ENCODE assay signal across 1 cellular context in the genomic region with DNA sequence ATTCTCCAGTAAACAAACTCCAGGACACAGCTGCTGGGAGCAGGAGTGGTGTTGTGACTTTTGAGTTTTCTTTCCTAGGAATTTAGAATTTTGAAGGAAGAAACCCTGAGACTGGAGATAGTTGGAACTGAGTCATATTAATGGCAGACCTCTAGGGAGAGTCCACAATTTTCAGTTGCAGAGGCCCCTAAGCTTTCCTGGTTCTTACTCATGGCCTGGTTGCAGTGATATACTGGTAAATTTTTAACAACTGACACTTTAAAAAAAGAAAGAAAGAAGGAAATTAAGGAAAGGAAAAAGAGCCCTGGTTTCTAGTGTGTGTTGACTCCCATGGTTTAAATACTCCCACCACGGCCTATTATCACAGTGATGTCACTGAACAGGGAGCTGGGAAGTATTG.
TF ChIP-seq lines count a peak whose summit lies in the region.

No MANE protein-coding gene starts in this region.

TF ChIP-seq in HepG2, 621 proteins besides CTCF, POLR2A, EP300 and RAD21:
- TF ChIP-seq EHMT2 (IDR thresholded peaks at IDR 0.05; ENCODE audit: borderline replicate concordance, low read depth, low read length) = no peak
- no peak for TF ChIP-seq FOXP1 (IDR thresholded peaks at IDR 0.05)
- no peak for TF ChIP-seq FOXP1 (CRISPR knock-in tag; IDR thresholded peaks at IDR 0.05)
- no peak for TF ChIP-seq NAIF1 (CRISPR knock-in tag; IDR thresholded peaks at IDR 0.05; ENCODE audit: borderline replicate concordance)
- TF ChIP-seq, protein P1, sequence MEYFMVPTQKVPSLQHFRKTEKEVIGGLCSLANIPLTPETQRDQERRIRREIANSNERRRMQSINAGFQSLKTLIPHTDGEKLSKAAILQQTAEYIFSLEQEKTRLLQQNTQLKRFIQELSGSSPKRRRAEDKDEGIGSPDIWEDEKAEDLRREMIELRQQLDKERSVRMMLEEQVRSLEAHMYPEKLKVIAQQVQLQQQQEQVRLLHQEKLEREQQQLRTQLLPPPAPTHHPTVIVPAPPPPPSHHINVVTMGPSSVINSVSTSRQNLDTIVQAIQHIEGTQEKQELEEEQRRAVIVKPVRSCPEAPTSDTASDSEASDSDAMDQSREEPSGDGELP (IDR thresholded peaks at IDR 0.05; ENCODE audit: borderline replicate concordance, low read depth) = no peak
- no peak for TF ChIP-seq HOXA3 (CRISPR knock-in tag; IDR thresholded peaks at IDR 0.05)
- TF ChIP-seq HMG20A (CRISPR knock-in tag; IDR thresholded peaks at IDR 0.05; ENCODE audit: borderline replicate concordance) = no peak
- TF ChIP-seq ZNF326 (CRISPR knock-in tag; IDR thresholded peaks at IDR 0.05; ENCODE audit: borderline replicate concordance) = no peak
- no peak for TF ChIP-seq ZFP37 (CRISPR knock-in tag; IDR thresholded peaks at IDR 0.05; ENCODE audit: borderline replicate concordance)
- no peak for TF ChIP-seq ADNP (CRISPR knock-in tag; IDR thresholded peaks at IDR 0.05)
